Comparison of ENCODE assay signal across 21 cellular contexts in genomic region chr18:49731421-49731841, GRCh38.
DNase-seq lines count a peak whose midpoint lies in the region; ATAC-seq, FAIRE-seq and TF ChIP-seq lines count a peak whose summit lies in the region.
"Had no signal": no experiment of that assay in that cellular context is flagged by ENCODE, and none has a peak within 500 bp of the region (broad histone marks: within the 10 kb centered on the region; RNA-seq: fewer than 3 reads in every experiment).

No MANE protein-coding gene starts in this region.

- no TSS peak for BruUV-seq in HepG2 (replicated peaks; lab: Mats Ljungman, UMichigan)
- BruUV-seq in Calu3 (replicated peaks; lab: Mats Ljungman, UMichigan): no TSS peak

- H4K5ac ChIP-seq in H1 (ENCODE audit: insufficient read length, low read depth, low read length): no peak overlapping the region

- no peaks in the 10 kb centered on the region for H3K9me3 Mint-ChIP-seq in Calu3 (ENCODE audit: low read depth, unreplicated experiment)

- no peak overlapping the region for H3K56ac ChIP-seq in H1 (replicated peaks; ENCODE audit: insufficient read length, low read depth, low read length)

- CTCF ChIA-PET in H1 (lab: Charles Lee; ENCODE audit: partially characterized antibody) (interaction anchor here (1.0 to 3.5 kb wide), 12 partner anchors 8 to 413 kb away, joined by 3 to 19 read pairs (median 5); partner anchors contain the start of gene LIPG), HepG2 (lab: Yijun Ruan, JAX; ENCODE audit: low intra/inter-chr PET ratio, low total read pairs) (no interaction called here), Calu3 (lab: Charles Lee) (no interaction called here)

- no peak overlapping the region; a peak in 1 of 7 replicates for H3K9ac ChIP-seq in H1 (replicated peaks in 1 of 4; ENCODE audit: extremely low read depth in 1 of 4, low read depth in 3 of 4, low read length in 3 of 4)
- no peak overlapping the region for H3K9ac ChIP-seq in HepG2 (ENCODE audit: insufficient read depth, low read depth, low read length)
- H3K9ac ChIP-seq: KMS-11 had no signal

- no peak overlapping the region for H2BK5ac ChIP-seq in H1 (ENCODE audit: low read depth, low read length)

- H3K18ac ChIP-seq in H1 (ENCODE audit: extremely low read depth, low read length): no peak overlapping the region

- H4K20me1 ChIP-seq in H1 (replicated peaks in 1 of 2; ENCODE audit: control insufficient read depth in 1 of 2, insufficient read depth in 2 of 2, low read length in 2 of 2): no peaks in the 10 kb centered on the region
- no peaks in the 10 kb centered on the region for H4K20me1 ChIP-seq in HepG2 (ENCODE audit: insufficient read depth, low read length)

- no peak overlapping the region for H3K27ac Mint-ChIP-seq in Calu3 (ENCODE audit: unreplicated experiment)
- H3K27ac Mint-ChIP-seq: CD4-positive, CD25-positive, alpha-beta regulatory T cell had no signal

- H2AK5ac ChIP-seq in H1 (ENCODE audit: low read depth, low read length): no peak overlapping the region

- H3K4me3 ChIP-seq in H1 (ENCODE audit: extremely low read depth in 1 of 4, insufficient read depth in 2 of 4, low read depth in 3 of 4, low read length in 4 of 4) (no peak overlapping the region), HepG2 (replicated peaks in 1 of 3; ENCODE audit: insufficient read depth in 1 of 3, low read depth in 2 of 3, low read length in 3 of 3) (no peak overlapping the region; a peak in 1 of 6 replicates), pancreas (no peak overlapping the region), right atrium auricular region (no peak overlapping the region)
- H3K4me3 ChIP-seq: SJCRH30 had no signal

- TF ChIP-seq POLR2A in H1 (IDR thresholded peaks at IDR 0.05; ENCODE audit: control extremely low read depth in 1 of 2, low read depth in 2 of 2, low read length in 2 of 2) (no peak), HepG2 (IDR thresholded peaks at IDR 0.05; ENCODE audit: insufficient read depth in 1 of 2, low read depth in 2 of 2, low read length in 2 of 2) (no peak)

- intact Hi-C loops in HepG2 (cut with micrococcal nuclease; ENCODE audit: unreplicated experiment): loop anchor here (2.0 to 10.0 kb wide), 2 partner anchors 171 to 217 kb away; no protein-coding TSS in a partner anchor
- intact Hi-C loops in pancreas (cut with DNase I): no loop called here
- intact Hi-C loops in Calu3 (cut with micrococcal nuclease; ENCODE audit: unreplicated experiment): no loop called here

- H4K8ac ChIP-seq in H1 (ENCODE audit: extremely low read depth, insufficient read depth, low read length): no peak overlapping the region

- H3K23ac ChIP-seq in H1 (ENCODE audit: insufficient read length): no peak overlapping the region

- H3K14ac ChIP-seq in H1 (ENCODE audit: insufficient read length): no peak overlapping the region

- no peaks in the 10 kb centered on the region for H3K79me2 ChIP-seq in H1 (ENCODE audit: control insufficient read depth in 1 of 2, insufficient read depth in 2 of 2, low read length in 2 of 2)
- no peaks in the 10 kb centered on the region for H3K79me2 ChIP-seq in HepG2 (ENCODE audit: insufficient read depth, low read length)

- TF ChIP-seq CTCF in H1 (IDR thresholded peaks at IDR 0.05; ENCODE audit: control extremely low read depth in 1 of 3, insufficient read depth in 1 of 3, low read depth in 1 of 3, low read length in 3 of 3) (no peak), HepG2 (CRISPR knock-in tag; IDR thresholded peaks at IDR 0.05) (no peak), pancreas (IDR thresholded peaks at IDR 0.05) (no peak), right atrium auricular region (IDR thresholded peaks at IDR 0.05) (no peak), Calu3 (IDR thresholded peaks at IDR 0.05; ENCODE audit: unreplicated experiment) (no peak)

- no peaks in the 10 kb centered on the region for H3K36me3 ChIP-seq in H1 (ENCODE audit: control insufficient read depth in 2 of 4, insufficient read depth in 4 of 4, low read length in 3 of 4)
- no peaks in the 10 kb centered on the region for H3K36me3 ChIP-seq in HepG2 (replicated peaks in 1 of 2; ENCODE audit: control insufficient read depth in 1 of 2, insufficient read depth in 2 of 2, low read length in 2 of 2)
- no peaks in the 10 kb centered on the region for H3K36me3 ChIP-seq in pancreas
- no peaks in the 10 kb centered on the region for H3K36me3 ChIP-seq in right atrium auricular region
- H3K36me3 ChIP-seq: BE2C, SJCRH30 had no signal

- H3K4me2 ChIP-seq in H1 (ENCODE audit: insufficient read depth in 1 of 2, low read depth in 2 of 2, low read length in 2 of 2): 0 out of 4 replicates have a peak overlapping the region, but pooled peaks of 1 of the 2 experiments have one; percentile 20
- peak overlapping the region; percentile 50 for H3K4me2 ChIP-seq in HepG2 (ENCODE audit: low read depth, low read length)
- H3K4me2 ChIP-seq: KMS-11 had no signal

- DNase-seq in HT-29 (ENCODE audit: low spot score) (peak; percentile 58), H1 (ENCODE audit: low read depth in 1 of 2, low spot score in 2 of 2) (no peak), HepG2 (ENCODE audit: low spot score) (peak; percentile 45), pancreas (no peak), right atrium auricular region (ENCODE audit: low spot score) (no peak), NCI-H1930 (lab: John Stamatoyannopoulos, UW) (no peak), Calu3 (no peak)
- no peak for DNase-seq in activated CD4-positive, alpha-beta T cell treated with anti-CD3 and anti-CD28 coated beads, Interleukin-2, amount 50 U/mL, for 48 hours
- DNase-seq: BE2C; CD4-positive, CD25-positive, alpha-beta regulatory T cell; DMS53; EL; NCI-H1436; NCI-H2029 treated with DMSO at 0.1 percent for 48 hours; NCI-H2171; NCI-H526; PC-3; SJCRH30 had no signal

- H3K27ac ChIP-seq in H1 (ENCODE audit: low read depth, low read length): no peak overlapping the region
- H3K27ac ChIP-seq in HepG2 (ENCODE audit: extremely low read length, insufficient read depth, low read length): peak overlapping the region; percentile 40
- no peak overlapping the region for H3K27ac ChIP-seq in pancreas
- H3K27ac ChIP-seq in right atrium auricular region: no peak overlapping the region
- H3K27ac ChIP-seq: KMS-11, SJCRH30 had no signal

- H3K4me1 Mint-ChIP-seq in Calu3 (ENCODE audit: low read depth, unreplicated experiment): peaks cover 26% of the 10 kb centered on the region
- H3K4me1 Mint-ChIP-seq: CD4-positive, CD25-positive, alpha-beta regulatory T cell had no signal

- H2AFZ ChIP-seq in H1 (ENCODE audit: low read length) (0 out of 2 replicates have a peak overlapping the region, but pooled peaks have one; percentile 41), HepG2 (ENCODE audit: low read length) (no peak overlapping the region)

- H3K27me3 Mint-ChIP-seq in Calu3 (ENCODE audit: unreplicated experiment): no peaks in the 10 kb centered on the region

- H2BK15ac ChIP-seq in H1 (ENCODE audit: low read length): no peak overlapping the region

- H4K91ac ChIP-seq in H1 (replicated peaks; ENCODE audit: insufficient read length, low read length): no peak overlapping the region

- TF ChIP-seq RAD21 in H1 (IDR thresholded peaks at IDR 0.05 in 1 of 2, conservative IDR thresholded peaks at IDR 0.05 in 1 of 2; ENCODE audit: low read depth in 2 of 2, low read length in 2 of 2) (no peak), HepG2 (CRISPR knock-in tag; IDR thresholded peaks at IDR 0.05) (no peak)

- no peak overlapping the region for H3K4me3 Mint-ChIP-seq in Calu3 (ENCODE audit: low read depth, unreplicated experiment)
- H3K4me3 Mint-ChIP-seq: CD4-positive, CD25-positive, alpha-beta regulatory T cell had no signal

- H3K4me1 ChIP-seq in H1 (replicated peaks in 1 of 4; ENCODE audit: control insufficient read depth in 3 of 4, insufficient read depth in 4 of 4, low read length in 3 of 4) (peaks cover 2 to 12% (median 8%) of the 10 kb centered on the region in 4 experiments), HepG2 (ENCODE audit: insufficient read depth, low read length) (peaks cover 41% of the 10 kb centered on the region), pancreas (peaks cover 0 to 11% (median 4%) of the 10 kb centered on the region in 3 donors), right atrium auricular region (no peaks in the 10 kb centered on the region)
- H3K4me1 ChIP-seq: BE2C had no signal

- no peak overlapping the region; the same call in 1 of the 2 replicates for H2BK20ac ChIP-seq in H1 (ENCODE audit: low read length)

- POLR2A ChIA-PET in H1 (lab: Charles Lee; ENCODE audit: partially characterized antibody) (no interaction called here), HepG2 (lab: Yijun Ruan, JAX) (interaction anchor here (0.9 kb wide), 1 partner anchor 82 kb away, joined by 3 read pairs; the partner anchor contains the start of gene ACAA2)

- ATAC-seq in HepG2: peak; percentile 86
- ATAC-seq in pancreas: peak in 3 of 4 donors; percentile 12 to 48 (median 22)
- ATAC-seq: PC-3 had no signal

- no peak overlapping the region for H2BK120ac ChIP-seq in H1 (replicated peaks; ENCODE audit: low read depth, low read length)

- no peaks in the 10 kb centered on the region for H3K36me3 Mint-ChIP-seq in Calu3 (ENCODE audit: insufficient read depth, unreplicated experiment)
- H3K36me3 Mint-ChIP-seq: CD4-positive, CD25-positive, alpha-beta regulatory T cell had no signal

- H3K27me3 ChIP-seq in H1 (replicated peaks in 1 of 4; ENCODE audit: control insufficient read depth in 3 of 4, extremely low read depth in 1 of 4, insufficient read depth in 3 of 4, low read length in 3 of 4) (no peaks in the 10 kb centered on the region; a peak in 1 of 7 replicates), HepG2 (ENCODE audit: control insufficient read depth in 1 of 2, insufficient read depth in 2 of 2, low read length in 2 of 2) (0 out of 5 replicates have a peak, but pooled peaks cover 0 to under 1% of the 10 kb centered on the region in 2 experiments), pancreas (no peaks in the 10 kb centered on the region), right atrium auricular region (no peaks in the 10 kb centered on the region)
- H3K27me3 ChIP-seq: BE2C, SJCRH30 had no signal

- FAIRE-seq in H1 (lab: Jason Lieb, UNC) (no peak), HepG2 (lab: Jason Lieb, UNC) (no peak), pancreas (lab: Jason Lieb, UNC) (no peak)
- FAIRE-seq: A204.1, GM12891 had no signal

- TF ChIP-seq EP300 in H1 (IDR thresholded peaks at IDR 0.05; ENCODE audit: borderline replicate concordance in 1 of 2, low read depth in 2 of 2, low read length in 2 of 2) (no peak), HepG2 (IDR thresholded peaks at IDR 0.05; ENCODE audit: low read depth in 2 of 2, low read length in 2 of 2) (no peak), HepG2 (CRISPR knock-in tag; IDR thresholded peaks at IDR 0.05; ENCODE audit: borderline replicate concordance) (no peak)

- H3K9me3 ChIP-seq in H1 (ENCODE audit: insufficient read depth in 2 of 2, low read depth in 1 of 2, low read length in 1 of 2): no peaks in the 10 kb centered on the region
- H3K9me3 ChIP-seq in HepG2 (ENCODE audit: low read length): no peaks in the 10 kb centered on the region
- H3K9me3 ChIP-seq in pancreas: no peaks in the 10 kb centered on the region
- H3K9me3 ChIP-seq in right atrium auricular region: no peaks in the 10 kb centered on the region
- H3K9me3 ChIP-seq: BE2C, SJCRH30 had no signal

- WGBS in H1 (ENCODE audit: extremely low coverage in 1 of 2, insufficient coverage in 1 of 2, insufficient read length in 1 of 2, insufficient replicate concordance in 2 of 2, low coverage in 1 of 2, low lambda C conversion rate in 2 of 2, missing lambda C conversion rate in 1 of 2), 2 experiments: 81% methylated on average over 5 of the region's 5 CpGs; no CpG with 5 or more reads in 1 of the 2 experiments
- 0% methylated on average over 5 of the region's 5 CpGs for WGBS in HepG2 (ENCODE audit: low lambda C conversion rate)
- WGBS in pancreas, 2 donors: 55 to 65% methylated on average over 5 of the region's 5 CpGs

- H2BK12ac ChIP-seq in H1 (ENCODE audit: low read depth, low read length): no peak overlapping the region

- H3K23me2 ChIP-seq in H1 (ENCODE audit: low read depth, low read length): no peaks in the 10 kb centered on the region

- no peaks in the 10 kb centered on the region for H3K79me1 ChIP-seq in H1 (ENCODE audit: low read depth, low read length)

- H3K4ac ChIP-seq in H1 (replicated peaks; ENCODE audit: insufficient read length, low read depth, low read length): no peak overlapping the region

- in situ Hi-C loops in HepG2 (cut with HindIII; ENCODE audit: extremely low pct_ligation_motif_present, low pct_unique_long_range_greater_than_20kb): no loop called here

Comparison
In these comparisons a context has a peak if more than half of its experiments do, and no peak if none do; other contexts are left out.
1. DNase-seq: peak in HT-29 (single experiment) and HepG2 (single experiment); none in H1 (0 of 2), pancreas (0 of 6), right atrium auricular region (single experiment), activated CD4-positive, alpha-beta T cell treated with anti-CD3 and anti-CD28 coated beads, Interleukin-2, amount 50 U/mL, for 48 hours (0 of 2), NCI-H1930 (0 of 2) and Calu3 (single experiment).